In genomic region chr13:45108716-45109706, GRCh38 we compare ENCODE assay signal across 8 cellular contexts. TPM values are rescaled to one million over a fixed set of nuclear protein-coding genes. Genes with fewer than 3 reads are reported as not detected.
A peak's percentile ranks its signal among the peaks of the same experiment; 100 is the strongest.
DNase-seq lines count a peak whose midpoint lies in the region; ATAC-seq and TF ChIP-seq lines count a peak whose summit lies in the region.

No MANE protein-coding gene starts in this region.

- H3K27me3 ChIP-seq in Loucy (ENCODE audit: insufficient read depth, low read length, poor library complexity, severe bottlenecking): no peaks in the 10 kb centered on the region

- BruUV-seq in OCI-LY7 (replicated peaks; lab: Mats Ljungman, UMichigan): no TSS peak

- TF ChIP-seq CTCF in GM10266 (IDR thresholded peaks at IDR 0.05; ENCODE audit: control insufficient read depth, insufficient read depth, low read depth, missing control alignments) (no peak), Loucy (conservative IDR thresholded peaks at IDR 0.05; ENCODE audit: low read length) (no peak), OCI-LY7 (conservative IDR thresholded peaks at IDR 0.05; ENCODE audit: low read length) (no peak)

- H3K9me2 ChIP-seq in Loucy (replicated peaks; ENCODE audit: low read depth, low read length) (no peaks in the 10 kb centered on the region), OCI-LY7 (ENCODE audit: insufficient read depth, low read length) (no peaks in the 10 kb centered on the region)

- H3K36me3 ChIP-seq in Loucy (ENCODE audit: insufficient read depth, low read length) (no peaks in the 10 kb centered on the region), OCI-LY7 (ENCODE audit: insufficient read depth, low read length) (no peaks in the 10 kb centered on the region)

- H4K20me1 ChIP-seq in Loucy (ENCODE audit: insufficient read depth, low read length, poor library complexity, severe bottlenecking): no peaks in the 10 kb centered on the region
- no peaks in the 10 kb centered on the region for H4K20me1 ChIP-seq in OCI-LY7 (ENCODE audit: insufficient read depth, low read length)

- intact Hi-C loops in OCI-LY7 (cut with micrococcal nuclease; ENCODE audit: unreplicated experiment): no loop called here
- intact Hi-C loops in Right ventricle myocardium inferior (cut with DNase I): no loop called here

- CTCF ChIA-PET in OCI-LY7 (lab: Charles Lee; ENCODE audit: unreplicated experiment): no interaction called here

- H3K9me3 ChIP-seq in Loucy (ENCODE audit: insufficient read depth, low read depth, low read length): no peaks in the 10 kb centered on the region
- H3K9me3 ChIP-seq in OCI-LY7 (ENCODE audit: low read length): no peaks in the 10 kb centered on the region

- H3K79me2 ChIP-seq in Loucy (ENCODE audit: insufficient read depth, low read length): no peaks in the 10 kb centered on the region
- no peaks in the 10 kb centered on the region for H3K79me2 ChIP-seq in OCI-LY7 (ENCODE audit: insufficient read depth, low read depth, low read length)

- H3K4me3 ChIP-seq in Loucy (ENCODE audit: low read length, poor library complexity, severe bottlenecking) (peak overlapping the region; percentile 5), OCI-LY7 (ENCODE audit: low read depth, low read length, poor library complexity, severe bottlenecking) (no peak overlapping the region)

- H2AFZ ChIP-seq in Loucy (ENCODE audit: low read length): peak overlapping the region; percentile 46
- no peak overlapping the region for H2AFZ ChIP-seq in OCI-LY7 (ENCODE audit: low read length)

- peak overlapping the region; percentile 41 for H3K4me2 ChIP-seq in Loucy (ENCODE audit: low read depth, low read length, poor library complexity, severe bottlenecking)
- H3K4me2 ChIP-seq in OCI-LY7 (ENCODE audit: low read length): no peak overlapping the region

- POLR2A ChIA-PET in OCI-LY7 (lab: Charles Lee): interaction anchor here (0.6 to 0.7 kb wide), 6 partner anchors 36 to 120 kb away, joined by 3 to 5 read pairs (median 4); no protein-coding TSS in a partner anchor

- H3K4me1 ChIP-seq in Loucy (ENCODE audit: insufficient read depth, low read length, poor library complexity, severe bottlenecking): peaks cover 9% of the 10 kb centered on the region
- no peaks in the 10 kb centered on the region for H3K4me1 ChIP-seq in OCI-LY7 (ENCODE audit: insufficient read depth, low read length, poor library complexity, severe bottlenecking)

- DNase-seq in GM10266 (ENCODE audit: extremely low spot score) (peak; percentile 27), iPS DF 19.7 (ENCODE audit: low read depth, low spot score) (peak; percentile 15), NCI-H1092 treated with DMSO at 0.1 percent for 48 hours (lab: John Stamatoyannopoulos, UW) (no peak), OCI-LY7 (ENCODE audit: low spot score) (no peak), Right ventricle myocardium inferior (ENCODE audit: missing footprints) (no peak)
- no peak for DNase-seq in stimulated activated CD4-positive, alpha-beta T cell treated with anti-CD3 and anti-CD28 coated beads, Interleukin-12 subunit alpha, Interleukin-12 subunit beta, amount 100 ng/mL, for 4 hours

- ATAC-seq in GM21529 (IDR thresholded peaks at IDR 0.05; ENCODE audit: unreplicated experiment) (peak; percentile 70), Right ventricle myocardium inferior (no peak)

- no peak overlapping the region for H3K9ac ChIP-seq in Loucy (ENCODE audit: low read depth, low read length, poor library complexity, severe bottlenecking)

- H3F3A ChIP-seq in Loucy (ENCODE audit: low read depth): no peaks in the 10 kb centered on the region

- no peak overlapping the region for H3K27ac ChIP-seq in OCI-LY7 (ENCODE audit: low read depth, low read length, poor library complexity, severe bottlenecking)

RNA-seq across cellular contexts. Expression of gene GTF2F2, which starts 11.3 kb away (rescaled TPM):
- total RNA-seq in OCI-LY7 (2014; rRNA removed; shearing (Covaris generic)): 20.1 and 28.0 TPM in 2 replicates
- total RNA-seq in OCI-LY7 (2022): 22.5 and 25.1 TPM in 2 replicates
- 19.7 TPM for total RNA-seq in Right ventricle myocardium inferior

Comparison
In these comparisons a context has a peak if more than half of its experiments do, and no peak if none do; other contexts are left out.
1. DNase-seq: peak in GM10266 (single experiment) and iPS DF 19.7 (single experiment); none in NCI-H1092 treated with DMSO at 0.1 percent for 48 hours (single experiment), OCI-LY7 (single experiment), Right ventricle myocardium inferior (single experiment) and stimulated activated CD4-positive, alpha-beta T cell treated with anti-CD3 and anti-CD28 coated beads, Interleukin-12 subunit alpha, Interleukin-12 subunit beta, amount 100 ng/mL, for 4 hours (single experiment).